9 cellular contexts compared by ENCODE assay signal in genomic region chr4:38131371-38132139, GRCh38.
DNase-seq lines count a peak whose midpoint lies in the region; ATAC-seq and TF ChIP-seq lines count a peak whose summit lies in the region.
"Had no signal": no experiment of that assay in that cellular context is flagged by ENCODE, and none has a peak within 500 bp of the region (broad histone marks: within the 10 kb centered on the region; RNA-seq: fewer than 3 reads in every experiment).

No MANE protein-coding gene starts in this region.

- no peaks in the 10 kb centered on the region for H3K9me3 ChIP-seq in breast epithelium
- no peaks in the 10 kb centered on the region for H3K9me3 ChIP-seq in naive thymus-derived CD4-positive, alpha-beta T cell (ENCODE audit: control insufficient read depth in 2 of 3, low read length in 3 of 3)

- H3K27me3 ChIP-seq in breast epithelium, result no peaks in the 10 kb centered on the region
- H3K27me3 ChIP-seq in naive thymus-derived CD4-positive, alpha-beta T cell (ENCODE audit: control insufficient read depth in 2 of 2, insufficient read depth in 2 of 2, low read length in 2 of 2), result no peaks in the 10 kb centered on the region

- H3K36me3 Mint-ChIP-seq in HFFc6 (ENCODE audit: low read depth), result peaks cover 55% of the 10 kb centered on the region
- H3K36me3 Mint-ChIP-seq in activated B cell treated with CpG ODN at 0.5 μM for 24 hours (ENCODE audit: low read depth), result peaks cover 78% of the 10 kb centered on the region
- H3K36me3 Mint-ChIP-seq in naive thymus-derived CD4-positive, alpha-beta T cell, result peaks cover 0 to 52% (median 35%) of the 10 kb centered on the region in 5 donors
- peaks cover 75% of the 10 kb centered on the region for H3K36me3 Mint-ChIP-seq in stimulated activated memory B cell treated with anti-CD40 and anti-IgM and Interleukin-4, amounts not matched to agents 10 μg/mL and 1 μg/mL and 100 μg/mL, for 72 hours

- H3K9me3 Mint-ChIP-seq in HFFc6 (no peaks in the 10 kb centered on the region), activated B cell treated with CpG ODN at 0.5 μM for 24 hours (no peaks in the 10 kb centered on the region)
- no peaks in the 10 kb centered on the region for H3K9me3 Mint-ChIP-seq in naive thymus-derived CD4-positive, alpha-beta T cell
- H3K9me3 Mint-ChIP-seq in stimulated activated memory B cell treated with anti-CD40 and anti-IgM and Interleukin-4, amounts not matched to agents 10 μg/mL and 1 μg/mL and 100 μg/mL, for 72 hours, result no peaks in the 10 kb centered on the region

- ATAC-seq in activated B cell treated with CpG ODN at 0.5 μM for 24 hours (ENCODE audit: low read depth) (peak; percentile 25), GM19324 (IDR thresholded peaks at IDR 0.05; ENCODE audit: low FRiP score, unreplicated experiment) (no peak)
- ATAC-seq in naive thymus-derived CD4-positive, alpha-beta T cell, result peak; percentile 69
- peak; percentile 61 for ATAC-seq in stimulated activated memory B cell treated with anti-CD40 and anti-IgM and Interleukin-4, amounts not matched to agents 10 μg/mL and 1 μg/mL and 100 μg/mL, for 72 hours

- intact Hi-C loops in activated B cell treated with CpG ODN at 0.5 μM for 24 hours (cut with micrococcal nuclease), result loop anchor here (2.0 to 5.0 kb wide), 2 partner anchors 21 to 601 kb away; no protein-coding TSS in a partner anchor
- intact Hi-C loops in breast epithelium (cut with DNase I; ENCODE audit: low total_unique reads), result no loop called here
- intact Hi-C loops in naive thymus-derived CD4-positive, alpha-beta T cell (cut with micrococcal nuclease), result loop anchor here (1.0 to 10.0 kb wide), 22 partner anchors 24 to 1923 kb away; partner anchors contain the start of genes N4BP2 (in 1 of the 2), RELL1 (in 1 of the 2), TLR1 (in 1 of the 2) and TLR6 (in 1 of the 2)

- no peaks in the 10 kb centered on the region; the same call in 1 of the 2 replicates for H3K27me3 Mint-ChIP-seq in HFFc6 (ENCODE audit: insufficient read depth)
- H3K27me3 Mint-ChIP-seq in activated B cell treated with CpG ODN at 0.5 μM for 24 hours, result no peaks in the 10 kb centered on the region
- H3K27me3 Mint-ChIP-seq in naive thymus-derived CD4-positive, alpha-beta T cell, result peaks cover 0 to 2% (median 0%) of the 10 kb centered on the region in 5 donors
- H3K27me3 Mint-ChIP-seq in stimulated activated memory B cell treated with anti-CD40 and anti-IgM and Interleukin-4, amounts not matched to agents 10 μg/mL and 1 μg/mL and 100 μg/mL, for 72 hours, result no peaks in the 10 kb centered on the region

- no peak overlapping the region for H3K4me3 ChIP-seq in breast epithelium
- peak overlapping the region; percentile 10 for H3K4me3 ChIP-seq in naive thymus-derived CD4-positive, alpha-beta T cell (ENCODE audit: low read length)

- no peaks in the 10 kb centered on the region for H3K36me3 ChIP-seq in breast epithelium
- peaks cover 0 to 18% (median 0%) of the 10 kb centered on the region in 3 experiments for H3K36me3 ChIP-seq in naive thymus-derived CD4-positive, alpha-beta T cell (ENCODE audit: control insufficient read depth in 2 of 3, insufficient read depth in 3 of 3, low read length in 3 of 3)

- H3K4me3 Mint-ChIP-seq in HFFc6, result peak overlapping the region; percentile 53
- H3K4me3 Mint-ChIP-seq in activated B cell treated with CpG ODN at 0.5 μM for 24 hours, result peak overlapping the region; percentile 49
- peak overlapping the region; percentile 10 to 78 (median 68) for H3K4me3 Mint-ChIP-seq in naive thymus-derived CD4-positive, alpha-beta T cell
- H3K4me3 Mint-ChIP-seq in stimulated activated memory B cell treated with anti-CD40 and anti-IgM and Interleukin-4, amounts not matched to agents 10 μg/mL and 1 μg/mL and 100 μg/mL, for 72 hours, result peak overlapping the region; percentile 47

- peak overlapping the region; percentile 45 to 79 for H3K27ac ChIP-seq in breast epithelium
- H3K27ac ChIP-seq in naive thymus-derived CD4-positive, alpha-beta T cell (ENCODE audit: low read depth, low read length), result peak overlapping the region; percentile 21
- H3K27ac ChIP-seq: C4-2B had no signal

- H3K4me1 Mint-ChIP-seq in HFFc6 (ENCODE audit: low read depth) (peaks cover 61% of the 10 kb centered on the region), activated B cell treated with CpG ODN at 0.5 μM for 24 hours (peaks cover 44% of the 10 kb centered on the region)
- H3K4me1 Mint-ChIP-seq in naive thymus-derived CD4-positive, alpha-beta T cell, result peaks cover 37 to 73% (median 57%) of the 10 kb centered on the region in 7 donors
- peaks cover 49% of the 10 kb centered on the region for H3K4me1 Mint-ChIP-seq in stimulated activated memory B cell treated with anti-CD40 and anti-IgM and Interleukin-4, amounts not matched to agents 10 μg/mL and 1 μg/mL and 100 μg/mL, for 72 hours

- CTCF ChIA-PET in activated B cell treated with CpG ODN at 0.5 μM for 24 hours (lab: Charles Lee), result interaction anchor here (1.2 to 2.2 kb wide), 2 partner anchors 48 to 628 kb away, joined by 3 to 9 read pairs; no protein-coding TSS in a partner anchor
- CTCF ChIA-PET in naive thymus-derived CD4-positive, alpha-beta T cell (lab: Charles Lee), result interaction anchor here (0.7 to 1.6 kb wide), 4 partner anchors 11 to 600 kb away, joined by 3 to 6 read pairs (median 3); no protein-coding TSS in a partner anchor

- DNase-seq in A172 (ENCODE audit: low spot score) (peak; percentile 38), HFFc6 (no peak), activated B cell treated with CpG ODN at 0.5 μM for 24 hours (no peak), breast epithelium (ENCODE audit: low spot score in 2 of 2) (no peak), NCI-H526 (lab: John Stamatoyannopoulos, UW) (no peak)
- DNase-seq in naive thymus-derived CD4-positive, alpha-beta T cell, result peak in 8 of 9 donors; percentile 61 to 87 (median 80)

- H3K4me1 ChIP-seq in breast epithelium, result no peaks in the 10 kb centered on the region
- H3K4me1 ChIP-seq in naive thymus-derived CD4-positive, alpha-beta T cell (ENCODE audit: control insufficient read depth in 2 of 2, insufficient read depth in 2 of 2, low read length in 2 of 2), result peaks cover 37 to 56% of the 10 kb centered on the region in 2 donors

- TF ChIP-seq POLR2A in breast epithelium (IDR thresholded peaks at IDR 0.05), result no peak

- peak overlapping the region; percentile 50 for H3K27ac Mint-ChIP-seq in HFFc6
- H3K27ac Mint-ChIP-seq in activated B cell treated with CpG ODN at 0.5 μM for 24 hours, result peak overlapping the region; percentile 78
- peak overlapping the region; percentile 87 to 97 (median 90) for H3K27ac Mint-ChIP-seq in naive thymus-derived CD4-positive, alpha-beta T cell
- peak overlapping the region; percentile 90 for H3K27ac Mint-ChIP-seq in stimulated activated memory B cell treated with anti-CD40 and anti-IgM and Interleukin-4, amounts not matched to agents 10 μg/mL and 1 μg/mL and 100 μg/mL, for 72 hours

- TF ChIP-seq CTCF in HFFc6 (IDR thresholded peaks at IDR 0.05) (no peak), activated B cell treated with CpG ODN at 0.5 μM for 24 hours (IDR thresholded peaks at IDR 0.05) (no peak), breast epithelium (IDR thresholded peaks at IDR 0.05) (no peak)

- POLR2A ChIA-PET in activated B cell treated with CpG ODN at 0.5 μM for 24 hours (lab: Charles Lee), result no interaction called here
- POLR2A ChIA-PET in naive thymus-derived CD4-positive, alpha-beta T cell (lab: Charles Lee), result interaction anchor here (0.6 to 1.3 kb wide), 3 partner anchors 29 to 535 kb away, joined by 3 to 4 read pairs (median 4); no protein-coding TSS in a partner anchor

Comparison
In these comparisons a context has a peak if more than half of its experiments do, and no peak if none do; other contexts are left out.
1. DNase-seq: peak in A172 (single experiment) and naive thymus-derived CD4-positive, alpha-beta T cell (8 of 9); none in HFFc6 (single experiment), activated B cell treated with CpG ODN at 0.5 μM for 24 hours (single experiment), breast epithelium (0 of 2) and NCI-H526 (0 of 2).
2. Peak in every context shown above with its lines, with median percentiles within 50 percentile points of each other: H3K27ac Mint-ChIP-seq and H3K4me3 Mint-ChIP-seq.